In the genomic region with DNA sequence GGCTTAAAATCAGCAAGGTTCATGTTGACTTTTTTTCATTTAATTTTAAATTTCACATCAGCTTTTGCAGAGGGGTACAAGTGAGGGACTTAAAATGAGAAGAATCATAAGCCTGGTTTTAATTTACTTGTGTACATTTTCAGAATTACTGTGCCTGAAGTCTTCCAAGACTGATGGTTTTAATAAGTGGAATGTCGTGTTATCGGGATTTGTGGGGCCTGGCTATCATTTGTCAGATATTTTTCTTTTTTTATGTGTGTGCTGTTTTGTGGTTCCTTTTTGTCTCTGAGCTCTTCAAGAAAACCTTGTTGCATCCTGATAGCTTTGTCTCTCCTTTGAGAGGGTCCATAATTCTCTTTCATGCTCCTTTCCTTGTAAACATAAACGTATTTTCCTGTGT, we compare ENCODE assay signal across 18 cellular contexts. TPM values are rescaled to one million over a fixed set of nuclear protein-coding genes. Genes with fewer than 3 reads are reported as not detected.
DNase-seq lines count a peak whose midpoint lies in the region; ATAC-seq and TF ChIP-seq lines count a peak whose summit lies in the region.
"Had no signal": no experiment of that assay in that cellular context is flagged by ENCODE, and none has a peak within 500 bp of the region (broad histone marks: within the 10 kb centered on the region; RNA-seq: fewer than 3 reads in every experiment).

No MANE protein-coding gene starts in this region.

- POLR2A ChIA-PET in BJ (lab: Charles Lee) = no interaction called here

- DNase-seq in BJ (ENCODE audit: low read depth) = peak; percentile 16
- no peak for DNase-seq in ascending aorta (ENCODE audit: low spot score in 2 of 2)
- DNase-seq in fibroblast of the conjunctiva (ENCODE audit: low read depth) = peak; percentile 20
- no peak for DNase-seq in neural crest cell (ENCODE audit: low read depth, low spot score)
- no peak for DNase-seq in lower lobe of right lung
- DNase-seq: CD8-positive, alpha-beta T cell; EL; NCI-H1105 treated with DMSO at 0.1 percent for 48 hours; NCI-H1694; NCI-H2081 treated with DMSO at 0.1 percent for 48 hours; NK-92 treated with Interleukin-12 subunit alpha and Interleukin-12 subunit beta, amount 100 ng/mL, for 24 hours; SHP77 had no signal

- H3K27me3 ChIP-seq in BJ (ENCODE audit: control insufficient read depth, insufficient read depth, low read length) (no peaks in the 10 kb centered on the region), ascending aorta (no peaks in the 10 kb centered on the region), lower lobe of right lung (ENCODE audit: low read depth) (no peaks in the 10 kb centered on the region)
- H3K27me3 ChIP-seq: BLaER1 treated with 17β-estradiol and CSF1 and Interleukin-3, amounts not matched to agents 10 nM and 100 nM had no signal

- H3K36me3 ChIP-seq in BJ (ENCODE audit: control insufficient read depth, insufficient read depth, low read length) = no peaks in the 10 kb centered on the region
- no peaks in the 10 kb centered on the region for H3K36me3 ChIP-seq in ascending aorta
- H3K36me3 ChIP-seq in lower lobe of right lung = no peaks in the 10 kb centered on the region
- H3K36me3 ChIP-seq: BLaER1 treated with 17β-estradiol and CSF1 and Interleukin-3, amounts not matched to agents 10 nM and 100 nM had no signal

- peaks cover 14% of the 10 kb centered on the region for H3K36me3 Mint-ChIP-seq in neural crest cell (ENCODE audit: low read depth)
- no peaks in the 10 kb centered on the region for H3K36me3 Mint-ChIP-seq in activated T-helper 17 cell treated with anti-CD3 and anti-CD28 coated beads, Interleukin-2, amount 50 U/mL, for 72 hours (ENCODE audit: low read depth)
- H3K36me3 Mint-ChIP-seq: CD8-positive, alpha-beta T cell had no signal

- no peak overlapping the region for H3K4me3 ChIP-seq in BJ (ENCODE audit: low read depth, low read length)
- H3K4me3 ChIP-seq in ascending aorta = no peak overlapping the region
- no peak overlapping the region for H3K4me3 ChIP-seq in lower lobe of right lung
- H3K4me3 ChIP-seq: BLaER1 treated with 17β-estradiol and CSF1 and Interleukin-3, amounts not matched to agents 10 nM and 100 nM; GM12878; K562 had no signal

- TF ChIP-seq CTCF in BJ (IDR thresholded peaks at IDR 0.05; ENCODE audit: insufficient read depth, low read depth, low read length) (no peak), ascending aorta (IDR thresholded peaks at IDR 0.05) (no peak), neural crest cell (conservative IDR thresholded peaks at IDR 0.05) (no peak), lower lobe of right lung (IDR thresholded peaks at IDR 0.05) (no peak)

- no peaks in the 10 kb centered on the region for H3K27me3 Mint-ChIP-seq in neural crest cell (ENCODE audit: low read depth)
- H3K27me3 Mint-ChIP-seq in activated T-helper 17 cell treated with anti-CD3 and anti-CD28 coated beads, Interleukin-2, amount 50 U/mL, for 72 hours = peaks cover 27% of the 10 kb centered on the region

- peaks cover 20% of the 10 kb centered on the region for H3K4me1 Mint-ChIP-seq in neural crest cell
- no peaks in the 10 kb centered on the region for H3K4me1 Mint-ChIP-seq in activated T-helper 17 cell treated with anti-CD3 and anti-CD28 coated beads, Interleukin-2, amount 50 U/mL, for 72 hours

- no peak overlapping the region for H3K4me3 Mint-ChIP-seq in neural crest cell
- H3K4me3 Mint-ChIP-seq in activated T-helper 17 cell treated with anti-CD3 and anti-CD28 coated beads, Interleukin-2, amount 50 U/mL, for 72 hours = no peak overlapping the region
- H3K4me3 Mint-ChIP-seq: CD8-positive, alpha-beta T cell had no signal

- CTCF ChIA-PET in BJ (lab: Yijun Ruan, JAX) = no interaction called here

- intact Hi-C loops in ascending aorta (cut with DNase I) = no loop called here
- intact Hi-C loops in lower lobe of right lung (cut with DNase I) = no loop called here

- H3K9me3 ChIP-seq in ascending aorta = no peaks in the 10 kb centered on the region
- H3K9me3 ChIP-seq in lower lobe of right lung = peaks cover 4% of the 10 kb centered on the region

- H3K27ac ChIP-seq in ascending aorta = peak overlapping the region; percentile 77
- H3K27ac ChIP-seq in lower lobe of right lung = no peak overlapping the region
- H3K27ac ChIP-seq: BLaER1 treated with 17β-estradiol and CSF1 and Interleukin-3, amounts not matched to agents 10 nM and 100 nM had no signal

- H3K27ac Mint-ChIP-seq in neural crest cell (ENCODE audit: unreplicated experiment) = peak overlapping the region; percentile 47
- no peak overlapping the region for H3K27ac Mint-ChIP-seq in activated T-helper 17 cell treated with anti-CD3 and anti-CD28 coated beads, Interleukin-2, amount 50 U/mL, for 72 hours
- H3K27ac Mint-ChIP-seq: CD8-positive, alpha-beta T cell had no signal

- ATAC-seq in lower lobe of right lung (no peak), HG03159 (IDR thresholded peaks at IDR 0.05; ENCODE audit: unreplicated experiment) (no peak), HG02588 (IDR thresholded peaks at IDR 0.05; ENCODE audit: unreplicated experiment) (no peak)
- ATAC-seq in activated T-helper 17 cell treated with anti-CD3 and anti-CD28 coated beads, Interleukin-2, amount 50 U/mL, for 72 hours (replicated peaks) = no peak
- ATAC-seq: CD8-positive, alpha-beta T cell; GM12878; K562 had no signal

- H3K9me3 Mint-ChIP-seq in neural crest cell = peaks cover 4% of the 10 kb centered on the region
- peaks cover 7% of the 10 kb centered on the region for H3K9me3 Mint-ChIP-seq in activated T-helper 17 cell treated with anti-CD3 and anti-CD28 coated beads, Interleukin-2, amount 50 U/mL, for 72 hours

- H3K4me1 ChIP-seq in ascending aorta (peaks cover 4 to 15% of the 10 kb centered on the region in 2 donors), lower lobe of right lung (no peaks in the 10 kb centered on the region)
- H3K4me1 ChIP-seq: BLaER1 treated with 17β-estradiol and CSF1 and Interleukin-3, amounts not matched to agents 10 nM and 100 nM had no signal

RNA-seq across cellular contexts. Expression of gene ATRNL1, which starts 8.7 kb away (rescaled TPM):
- polyA plus RNA-seq in BJ (2011; rRNA removed) = 0.02 TPM in 1 of 2 replicates, not detected in the other
- polyA minus RNA-seq in BJ (2011; rRNA and poly(A)+ RNA removed) = 0.33 TPM in 1 of 2 replicates, not detected in the other
- 15.4 TPM for total RNA-seq in ascending aorta
- total RNA-seq in neural crest cell = 44.1 and 46.9 TPM in 2 replicates
- 0.92 TPM for total RNA-seq in lower lobe of right lung
- 1 to 10 TPM in 1 of 2 donors, under 1 TPM in 1; 0.63 to 1.5 TPM for total RNA-seq in activated T-helper 17 cell treated with anti-CD3 and anti-CD28 coated beads, Interleukin-2, amount 50 U/mL, for 72 hours
- total RNA-seq: CD8-positive, alpha-beta T cell had no signal
- polyA plus RNA-seq: K562 had no signal

Comparison
In these comparisons a context has a peak if more than half of its experiments do, and no peak if none do; other contexts are left out.
1. DNase-seq: peak in BJ (single experiment) and fibroblast of the conjunctiva (single experiment); none in ascending aorta (0 of 2), neural crest cell (single experiment) and lower lobe of right lung (single experiment).